25 cellular contexts compared by ENCODE assay signal in the genomic region with DNA sequence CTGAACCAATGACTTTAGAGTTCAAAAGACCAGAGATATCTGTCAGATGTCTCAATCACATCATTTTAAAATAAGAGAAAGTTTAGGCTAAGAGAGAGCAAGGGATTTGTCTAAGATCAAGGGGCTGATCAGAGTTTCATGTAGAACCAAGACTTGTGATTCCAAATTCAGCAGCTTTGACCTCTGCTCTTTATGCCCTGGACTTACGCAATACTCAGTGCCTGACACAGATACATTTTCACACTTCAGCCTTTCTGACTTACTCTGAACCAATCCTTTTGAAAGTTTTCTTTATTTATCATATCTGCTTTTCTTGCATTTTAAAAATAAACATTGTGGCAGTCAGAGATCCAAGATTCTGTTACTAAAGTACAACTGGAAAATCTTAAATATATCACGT.
"Had no signal": no experiment of that assay in that cellular context is flagged by ENCODE, and none has a peak within 500 bp of the region (broad histone marks: within the 10 kb centered on the region; RNA-seq: fewer than 3 reads in every experiment).

No MANE protein-coding gene starts in this region.

- H3K4me3 ChIP-seq: SJSA1 had no signal

- H3K9me3 ChIP-seq: SJSA1, SK-N-SH had no signal

- H3K36me3 ChIP-seq: brain microvascular endothelial cell, SJSA1 had no signal

- FAIRE-seq: TTC549 had no signal

- H3K4me2 ChIP-seq: SK-N-SH had no signal

- ATAC-seq: activated CD8-positive, alpha-beta T cell treated with anti-CD3 and anti-CD28 coated beads for 36 hours; activated T-cell treated with anti-CD3 and anti-CD28 coated beads, Interleukin-2, amount 50 U/mL, for 72 hours; activated T-helper 17 cell treated with anti-CD3 and anti-CD28 coated beads, Interleukin-2, amount 50 U/mL, for 72 hours; Panc1 had no signal

- H3K27ac ChIP-seq: brain microvascular endothelial cell, SJSA1 had no signal

- H3K9ac ChIP-seq: SK-N-SH had no signal

- DNase-seq: activated CD4-positive, alpha-beta T cell treated with anti-CD3 and anti-CD28 coated beads, Interleukin-2, amount 10 ng/mL, durations not matched to agents 24 days and 14 days; activated CD4-positive, alpha-beta T cell treated with anti-CD3 and anti-CD28 coated beads, Interleukin-2, amount 50 U/mL, for 4 hours; activated CD8-positive, alpha-beta T cell treated with anti-CD3 and anti-CD28 coated beads for 36 hours; activated effector memory CD4-positive, alpha-beta T cell treated with anti-CD3 and anti-CD28 coated beads, Interleukin-2, amount 50 U/mL, for 16 hours; activated naive CD4-positive, alpha-beta T cell; activated naive CD4-positive, alpha-beta T cell treated with anti-CD3 and anti-CD28 coated beads, Interleukin-2, amount 50 U/mL, for 16 hours; activated naive CD8-positive, alpha-beta T cell treated with anti-CD3 and anti-CD28 coated beads for 36 hours; activated T-cell treated with anti-CD3 and anti-CD28 coated beads, Interleukin-2, amount 50 U/mL, for 1 hour; activated T-cell treated with anti-CD3 and anti-CD28 coated beads, Interleukin-2, amount 50 U/mL, for 72 hours; amniotic stem cell; aorta; brain microvascular endothelial cell; central memory CD4-positive, alpha-beta T cell; NCI-H1092; NCI-H1436 treated with DMSO at 0.1 percent for 48 hours; NCI-H1694 treated with DMSO at 0.1 percent for 48 hours; NCI-H2029; NCI-H345; NCI-H524 treated with DMSO at 0.1 percent for 48 hours; SHP77 treated with DMSO at 0.1 percent for 48 hours; SK-N-SH had no signal

- H3K27me3 ChIP-seq: brain microvascular endothelial cell, SJSA1 had no signal

- H3K4me1 ChIP-seq: SJSA1 had no signal
